19 cellular contexts compared by ENCODE assay signal in the genomic region with DNA sequence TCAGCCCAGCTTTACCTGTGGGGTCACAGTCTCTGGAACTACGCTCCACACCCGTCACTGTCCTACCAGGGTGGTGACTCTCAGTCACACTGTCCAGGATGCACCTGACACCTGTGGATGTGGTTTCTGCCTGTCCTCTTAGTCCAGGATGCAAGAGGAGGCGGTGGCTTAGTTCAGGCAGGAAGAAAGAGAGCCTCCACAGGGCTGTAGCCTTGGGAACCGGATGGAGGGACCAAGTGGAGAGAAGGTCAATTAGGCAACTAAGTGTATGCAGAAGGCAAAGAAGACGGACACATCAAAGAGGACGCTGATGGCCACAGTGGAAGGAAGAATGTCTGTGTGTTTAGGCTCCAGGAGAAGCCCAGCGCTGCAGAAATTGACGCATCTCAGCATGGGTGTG.
"Had no signal": no experiment of that assay in that cellular context is flagged by ENCODE, and none has a peak within 500 bp of the region (broad histone marks: within the 10 kb centered on the region; RNA-seq: fewer than 3 reads in every experiment).

No MANE protein-coding gene starts in this region.

- ATAC-seq: foreskin keratinocyte, left cardiac atrium, lower lobe of right lung had no signal

- H3K27me3 ChIP-seq: colonic mucosa, foreskin keratinocyte, hepatocyte, stomach had no signal

- H2AFZ ChIP-seq: hepatocyte had no signal

- H3K9me3 ChIP-seq: colonic mucosa, left ventricle myocardium inferior, lower lobe of right lung, stomach had no signal

- H3K27ac ChIP-seq: colonic mucosa, foreskin keratinocyte, hepatocyte, left ventricle myocardium inferior, lower lobe of right lung, stomach had no signal

- H3K36me3 ChIP-seq: colonic mucosa, left ventricle myocardium inferior, lower lobe of right lung, stomach had no signal

- H3K4me2 ChIP-seq: hepatocyte had no signal

- DNase-seq: colonic mucosa; effector CD4-positive, alpha-beta T cell; endodermal cell; erythroblast; foreskin keratinocyte; kidney; left cardiac atrium; left ventricle myocardium inferior; lower lobe of right lung; midbrain; nephron progenitor cell; small intestine; stimulated activated CD4-positive, alpha-beta T cell treated with anti-CD3 and anti-CD28 coated beads, Interleukin-12 subunit alpha, Interleukin-12 subunit beta, amount 100 ng/mL, for 4 hours; stimulated activated naive CD4-positive, alpha-beta T cell; stomach; substantia nigra; trophoblast cell had no signal

- H3K4me3 ChIP-seq: colonic mucosa, hepatocyte, left ventricle myocardium inferior, lower lobe of right lung, stomach had no signal

- H3K79me2 ChIP-seq: hepatocyte had no signal

- FAIRE-seq: endothelial cell of umbilical vein, kidney, small intestine had no signal

- H3K4me1 ChIP-seq: colonic mucosa, foreskin keratinocyte, left ventricle myocardium inferior had no signal
